ENCODE assay signal across 10 cellular contexts in genomic region chr13:24148414-24149305, GRCh38. TPM values are rescaled to one million over a fixed set of nuclear protein-coding genes. Genes with fewer than 3 reads are reported as not detected.
DNase-seq lines count a peak whose midpoint lies in the region; ATAC-seq and TF ChIP-seq lines count a peak whose summit lies in the region.
"Had no signal": no experiment of that assay in that cellular context is flagged by ENCODE, and none has a peak within 500 bp of the region (broad histone marks: within the 10 kb centered on the region; RNA-seq: fewer than 3 reads in every experiment).

No MANE protein-coding gene starts in this region.

- H3K4me3 ChIP-seq in upper lobe of left lung = no peak overlapping the region

- no peak for TF ChIP-seq POLR2A in upper lobe of left lung (IDR thresholded peaks at IDR 0.05)

- peaks cover 6 to 17% (median 15%) of the 10 kb centered on the region in 4 donors for H3K4me1 ChIP-seq in upper lobe of left lung

- 53 to 60% methylated on average over 7 of the region's 7 CpGs for WGBS in upper lobe of left lung, 2 donors

- peak in 1 of 6 experiments; percentile 27 for TF ChIP-seq CTCF in upper lobe of left lung (IDR thresholded peaks at IDR 0.05)

- DNase-seq in NCI-H510A treated with DMSO at 0.1 percent for 48 hours (lab: John Stamatoyannopoulos, UW) (peak; percentile 20), NCI-H510A (lab: John Stamatoyannopoulos, UW) (no peak), astrocyte of the hippocampus (ENCODE audit: low read depth, low spot score) (peak; percentile 98), islet precursor cell (peak; percentile 98), upper lobe of left lung (peak in 1 of 2 donors; percentile 59), activated gamma-delta T cell treated with Interleukin-2 at 50 U/mL for 16 hours (no peak)
- DNase-seq: CD4-positive, CD25-positive, alpha-beta regulatory T cell; naive B cell had no signal

- ATAC-seq in upper lobe of left lung (ENCODE audit: low FRiP score in 2 of 2) (peak; percentile 78 to 92), HG03025 (IDR thresholded peaks at IDR 0.05; ENCODE audit: low FRiP score, unreplicated experiment) (no peak), GM21825 (IDR thresholded peaks at IDR 0.05; ENCODE audit: unreplicated experiment) (no peak)

- peak in 2 of 4 donors; percentile 91 to 93 for TF ChIP-seq EP300 in upper lobe of left lung (IDR thresholded peaks at IDR 0.05)

- H3K27ac ChIP-seq in upper lobe of left lung = peak overlapping the region; percentile 53 to 71 (median 65)

- H3K36me3 ChIP-seq in upper lobe of left lung = no peaks in the 10 kb centered on the region

- H3K27me3 ChIP-seq in upper lobe of left lung = no peaks in the 10 kb centered on the region

- no peaks in the 10 kb centered on the region for H3K9me3 ChIP-seq in upper lobe of left lung

RNA-seq across cellular contexts. Expression of gene SPATA13, which starts 11.9 kb away (rescaled TPM):
- total RNA-seq in upper lobe of left lung = 10 to 100 TPM; 31.2 to 77.5 (median 49.2) TPM

Comparison
In these comparisons a context has a peak if more than half of its experiments do, and no peak if none do; other contexts are left out.
1. DNase-seq: peak in NCI-H510A treated with DMSO at 0.1 percent for 48 hours (single experiment), astrocyte of the hippocampus (single experiment) and islet precursor cell (single experiment); none in NCI-H510A (single experiment) and activated gamma-delta T cell treated with Interleukin-2 at 50 U/mL for 16 hours (single experiment).
2. ATAC-seq: peak in upper lobe of left lung (2 of 2); none in HG03025 (single experiment) and GM21825 (single experiment).